In genomic region chr7:107072133-107072532, GRCh38 we compare ENCODE assay signal across 7 cellular contexts.
"Had no signal": no experiment of that assay in that cellular context is flagged by ENCODE, and none has a peak within 500 bp of the region (broad histone marks: within the 10 kb centered on the region; RNA-seq: fewer than 3 reads in every experiment).

No MANE protein-coding gene starts in this region.

- ATAC-seq: GM12878 had no signal

- DNase-seq: GDM1, GF-D8 had no signal

- H3K4me3 ChIP-seq: GM12878 had no signal

- FAIRE-seq: GM12878, GM12891, GM12892, GM18507, GM19239 had no signal
